1 cellular context compared by ENCODE assay signal in the genomic region with DNA sequence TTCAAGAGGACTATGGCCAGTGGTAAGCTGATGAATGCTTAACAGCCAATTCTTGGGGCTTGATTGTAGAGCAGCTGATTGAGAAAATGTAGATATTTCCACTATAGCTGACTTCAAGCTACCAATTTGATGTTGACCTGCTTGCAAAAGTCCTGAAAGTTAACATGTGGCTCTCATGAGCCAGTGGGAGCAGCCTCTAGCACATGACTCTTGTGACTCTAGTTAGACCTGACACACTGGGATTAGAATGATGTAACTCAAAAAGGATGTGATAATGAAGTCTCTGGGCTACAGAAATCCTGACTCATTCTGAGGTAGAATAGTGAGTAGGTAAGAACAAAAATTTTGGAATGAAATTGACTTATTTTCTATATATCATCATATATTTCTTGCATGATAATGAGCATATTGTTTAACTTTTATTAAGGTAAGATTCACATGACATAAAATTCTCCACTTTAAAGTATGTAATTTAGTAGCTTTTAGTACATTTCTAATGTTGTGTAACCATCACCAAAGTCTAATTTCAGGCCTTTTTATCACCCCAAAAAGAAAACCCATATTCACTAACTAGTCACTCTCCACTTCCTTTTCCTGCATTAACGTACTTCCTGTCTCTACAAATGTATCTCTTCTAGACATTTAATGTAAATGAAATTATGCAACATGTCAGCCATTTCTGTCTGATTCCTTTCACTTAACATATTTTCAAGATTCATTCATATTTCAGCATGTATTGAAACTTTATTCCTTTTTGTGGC.
TF ChIP-seq lines count a peak whose summit lies in the region.

No MANE protein-coding gene starts in this region.

TF ChIP-seq in IMR-90, 13 proteins besides CTCF, POLR2A, EP300 and RAD21:
- TF ChIP-seq RCOR1 (IDR thresholded peaks at IDR 0.05; ENCODE audit: insufficient replicate concordance, low read length) = no peak
- TF ChIP-seq CEBPB (IDR thresholded peaks at IDR 0.05; ENCODE audit: low read depth, low read length) = no peak
- no peak for TF ChIP-seq RFX5 (IDR thresholded peaks at IDR 0.05; ENCODE audit: low read depth, low read length)
- TF ChIP-seq FOS (IDR thresholded peaks at IDR 0.05; ENCODE audit: low read depth, low read length) = no peak
- no peak for TF ChIP-seq MAZ (IDR thresholded peaks at IDR 0.05; ENCODE audit: borderline replicate concordance, low read depth, low read length)
- TF ChIP-seq SMC3 (IDR thresholded peaks at IDR 0.05; ENCODE audit: low read depth, low read length) = no peak
- no peak for TF ChIP-seq NFE2L2 (IDR thresholded peaks at IDR 0.05; ENCODE audit: low read depth, low read length)
- TF ChIP-seq MXI1 (IDR thresholded peaks at IDR 0.05; ENCODE audit: borderline replicate concordance, low read depth, low read length) = no peak
- TF ChIP-seq BHLHE40 (IDR thresholded peaks at IDR 0.05; ENCODE audit: low read depth, low read length) = no peak
